In genomic region chr19:18387395-18387794, GRCh38 we compare ENCODE assay signal across 10 cellular contexts. TPM values are rescaled to one million over a fixed set of nuclear protein-coding genes. Genes with fewer than 3 reads are reported as not detected.
DNase-seq lines count a peak whose midpoint lies in the region; ATAC-seq, FAIRE-seq and TF ChIP-seq lines count a peak whose summit lies in the region.
"Had no signal": no experiment of that assay in that cellular context is flagged by ENCODE, and none has a peak within 500 bp of the region (broad histone marks: within the 10 kb centered on the region; RNA-seq: fewer than 3 reads in every experiment).

No MANE protein-coding gene starts in this region.

- H3K36me3 Mint-ChIP-seq in activated B cell treated with CpG ODN at 0.5 μM for 24 hours (ENCODE audit: low read depth) = peaks cover 11% of the 10 kb centered on the region
- no peaks in the 10 kb centered on the region for H3K36me3 Mint-ChIP-seq in stimulated activated effector memory CD8-positive, alpha-beta T cell treated with anti-CD3 and anti-CD28 coated beads, Interleukin-12 subunit alpha, Interleukin-12 subunit beta, amount 100 ng/mL, for 72 hours

- H3K9me3 Mint-ChIP-seq in activated B cell treated with CpG ODN at 0.5 μM for 24 hours = no peaks in the 10 kb centered on the region
- no peaks in the 10 kb centered on the region for H3K9me3 Mint-ChIP-seq in stimulated activated effector memory CD8-positive, alpha-beta T cell treated with anti-CD3 and anti-CD28 coated beads, Interleukin-12 subunit alpha, Interleukin-12 subunit beta, amount 100 ng/mL, for 72 hours

- H3K9ac ChIP-seq in iPS-20b (ENCODE audit: low read depth, low read length) = no peak overlapping the region

- H3K4me3 Mint-ChIP-seq in activated B cell treated with CpG ODN at 0.5 μM for 24 hours = peak overlapping the region; percentile 55
- peak overlapping the region; percentile 64 for H3K4me3 Mint-ChIP-seq in stimulated activated effector memory CD8-positive, alpha-beta T cell treated with anti-CD3 and anti-CD28 coated beads, Interleukin-12 subunit alpha, Interleukin-12 subunit beta, amount 100 ng/mL, for 72 hours

- intact Hi-C loops in activated B cell treated with CpG ODN at 0.5 μM for 24 hours (cut with micrococcal nuclease) = loop anchor here (5.0 kb wide), 1 partner anchor 35 kb away; no protein-coding TSS in a partner anchor

- H3K27me3 Mint-ChIP-seq in activated B cell treated with CpG ODN at 0.5 μM for 24 hours = peaks cover 11% of the 10 kb centered on the region

- peak; percentile 38 for DNase-seq in DMS53 (lab: John Stamatoyannopoulos, UW)
- DNase-seq in DMS53 treated with DMSO at 0.1 percent for 48 hours (lab: John Stamatoyannopoulos, UW; ENCODE audit: unreplicated experiment) = no peak
- DNase-seq in activated B cell treated with CpG ODN at 0.5 μM for 24 hours = no peak
- no peak for DNase-seq in stimulated activated effector memory CD8-positive, alpha-beta T cell treated with anti-CD3 and anti-CD28 coated beads, Interleukin-12 subunit alpha, Interleukin-12 subunit beta, amount 100 ng/mL, for 72 hours (ENCODE audit: low spot score in 2 of 2)
- DNase-seq in COLO668 (lab: John Stamatoyannopoulos, UW; ENCODE audit: unreplicated experiment) = no peak
- no peak for DNase-seq in HTR-8/SVneo (ENCODE audit: insufficient read length, low spot score)
- DNase-seq: WERI-Rb-1 had no signal

- no peak for TF ChIP-seq CTCF in activated B cell treated with CpG ODN at 0.5 μM for 24 hours (IDR thresholded peaks at IDR 0.05)

- no peak overlapping the region for H3K27ac ChIP-seq in iPS-20b (ENCODE audit: low read length)
- H3K27ac ChIP-seq: WERI-Rb-1 had no signal

- peaks cover 36% of the 10 kb centered on the region for H3K4me1 Mint-ChIP-seq in activated B cell treated with CpG ODN at 0.5 μM for 24 hours
- H3K4me1 Mint-ChIP-seq in stimulated activated effector memory CD8-positive, alpha-beta T cell treated with anti-CD3 and anti-CD28 coated beads, Interleukin-12 subunit alpha, Interleukin-12 subunit beta, amount 100 ng/mL, for 72 hours = peaks cover 15% of the 10 kb centered on the region

- H3K4me3 ChIP-seq in iPS-20b (ENCODE audit: low read length) = peak overlapping the region; percentile 40; the same call in 1 of the 2 replicates

- H3K36me3 ChIP-seq in iPS-20b (ENCODE audit: insufficient read depth, low read depth, low read length) = no peaks in the 10 kb centered on the region

- FAIRE-seq in HTR-8/SVneo (lab: Jason Lieb, UNC) = no peak

- CTCF ChIA-PET in activated B cell treated with CpG ODN at 0.5 μM for 24 hours (lab: Charles Lee) = interaction anchor here (1.1 to 4.6 kb wide), 10 partner anchors 13 to 166 kb away, joined by 3 to 67 read pairs (median 8); partner anchors contain the start of genes JUND and SSBP4

- H3K4me1 ChIP-seq in iPS-20b (ENCODE audit: insufficient read depth, low read length) = no peaks in the 10 kb centered on the region

- peaks cover 34% of the 10 kb centered on the region for H3K27me3 ChIP-seq in iPS-20b (ENCODE audit: insufficient read depth, low read length)

- ATAC-seq in activated B cell treated with CpG ODN at 0.5 μM for 24 hours (ENCODE audit: low read depth) (no peak), GM21515 (IDR thresholded peaks at IDR 0.05; ENCODE audit: unreplicated experiment) (no peak)
- no peak for ATAC-seq in stimulated activated effector memory CD8-positive, alpha-beta T cell treated with anti-CD3 and anti-CD28 coated beads, Interleukin-12 subunit alpha, Interleukin-12 subunit beta, amount 100 ng/mL, for 72 hours

- POLR2A ChIA-PET in activated B cell treated with CpG ODN at 0.5 μM for 24 hours (lab: Charles Lee) = interaction anchor here (1.6 to 2.2 kb wide), 2 partner anchors 13 to 107 kb away, joined by 4 to 24 read pairs; partner anchors contain the start of gene JUND

- no peak overlapping the region for H3K27ac Mint-ChIP-seq in activated B cell treated with CpG ODN at 0.5 μM for 24 hours
- no peak overlapping the region for H3K27ac Mint-ChIP-seq in stimulated activated effector memory CD8-positive, alpha-beta T cell treated with anti-CD3 and anti-CD28 coated beads, Interleukin-12 subunit alpha, Interleukin-12 subunit beta, amount 100 ng/mL, for 72 hours

- H3K9me3 ChIP-seq in iPS-20b (ENCODE audit: insufficient read depth, low read depth, low read length) = no peaks in the 10 kb centered on the region

RNA-seq across cellular contexts. Expression of gene GDF15, which starts 1.4 kb away (rescaled TPM):
- total RNA-seq in activated B cell treated with CpG ODN at 0.5 μM for 24 hours = not detected in 2 replicates

RNA-seq across cellular contexts. Expression of gene LRRC25, which starts 10.0 kb away (rescaled TPM):
- 0.47 and 0.88 TPM in 2 replicates for total RNA-seq in activated B cell treated with CpG ODN at 0.5 μM for 24 hours
- total RNA-seq: A172 had no signal

RNA-seq across cellular contexts. Expression of gene SSBP4, which starts 31.8 kb away (rescaled TPM):
- 28.5 and 36.6 TPM in 2 replicates for total RNA-seq in activated B cell treated with CpG ODN at 0.5 μM for 24 hours

RNA-seq across cellular contexts. Expression of gene PGPEP1, which starts 47.0 kb away (rescaled TPM):
- 5.6 and 6.9 TPM in 2 replicates for total RNA-seq in activated B cell treated with CpG ODN at 0.5 μM for 24 hours

RNA-seq across cellular contexts. Expression of gene ISYNA1, which starts 50.5 kb away (rescaled TPM):
- total RNA-seq in activated B cell treated with CpG ODN at 0.5 μM for 24 hours = 5.1 and 6.3 TPM in 2 replicates
